ENCODE assay signal across 19 cellular contexts in genomic region chr4:140689628-140690027, GRCh38.
"Had no signal": no experiment of that assay in that cellular context is flagged by ENCODE, and none has a peak within 500 bp of the region (broad histone marks: within the 10 kb centered on the region; RNA-seq: fewer than 3 reads in every experiment).

No MANE protein-coding gene starts in this region.

- H3K27me3 Mint-ChIP-seq: progenitor cell of endocrine pancreas had no signal

- ATAC-seq: activated CD4-positive, alpha-beta T cell treated with anti-CD3 and anti-CD28 coated beads for 36 hours; activated CD8-positive, alpha-beta T cell treated with anti-CD3 and anti-CD28 coated beads for 36 hours; activated naive CD8-positive, alpha-beta T cell treated with anti-CD3 and anti-CD28 coated beads, Interleukin-2, amount 50 U/mL, for 24 hours; gastroesophageal sphincter; naive thymus-derived CD8-positive, alpha-beta T cell; sciatic nerve; T-cell had no signal

- DNase-seq: activated CD4-positive, alpha-beta T cell treated with anti-CD3 and anti-CD28 coated beads for 36 hours; activated CD8-positive, alpha-beta memory T cell treated with anti-CD3 and anti-CD28 coated beads, Interleukin-2, amount 50 U/mL, for 48 hours; activated CD8-positive, alpha-beta T cell treated with anti-CD3 and anti-CD28 coated beads for 36 hours; activated naive CD8-positive, alpha-beta T cell treated with anti-CD3 and anti-CD28 coated beads, Interleukin-2, amount 50 U/mL, for 24 hours; colonic mucosa; effector CD8-positive, alpha-beta T cell; kidney glomerular epithelial cell; naive thymus-derived CD8-positive, alpha-beta T cell; nucleus accumbens; stimulated activated CD4-positive, alpha-beta T cell treated with anti-CD3 and anti-CD28 coated beads, Interleukin-2, amount 100 ng/mL, for 24 hours; stimulated activated naive CD4-positive, alpha-beta T cell; T-cell; T1000 had no signal

- H3K27me3 ChIP-seq: colonic mucosa, gastroesophageal sphincter had no signal

- H3K4me3 ChIP-seq: colonic mucosa, gastroesophageal sphincter, lung had no signal

- H3K4me1 ChIP-seq: colonic mucosa had no signal

- H3K27ac Mint-ChIP-seq: activated CD4-positive, alpha-beta T cell treated with anti-CD3 and anti-CD28 coated beads for 36 hours; activated CD8-positive, alpha-beta T cell treated with anti-CD3 and anti-CD28 coated beads for 36 hours; activated naive CD8-positive, alpha-beta T cell treated with anti-CD3 and anti-CD28 coated beads, Interleukin-2, amount 50 U/mL, for 24 hours; T-cell had no signal

- H3K36me3 Mint-ChIP-seq: naive thymus-derived CD8-positive, alpha-beta T cell; T-cell had no signal

- H3K4me1 Mint-ChIP-seq: activated CD4-positive, alpha-beta T cell treated with anti-CD3 and anti-CD28 coated beads for 36 hours; activated naive CD8-positive, alpha-beta T cell treated with anti-CD3 and anti-CD28 coated beads, Interleukin-2, amount 50 U/mL, for 24 hours; T-cell had no signal

- H3K9me3 ChIP-seq: colonic mucosa, gastroesophageal sphincter had no signal

- H3K4me3 Mint-ChIP-seq: activated CD4-positive, alpha-beta T cell treated with anti-CD3 and anti-CD28 coated beads for 36 hours; activated CD8-positive, alpha-beta T cell treated with anti-CD3 and anti-CD28 coated beads for 36 hours; activated naive CD8-positive, alpha-beta T cell treated with anti-CD3 and anti-CD28 coated beads, Interleukin-2, amount 50 U/mL, for 24 hours; naive thymus-derived CD8-positive, alpha-beta T cell; T-cell had no signal

- H3K27ac ChIP-seq: colonic mucosa, epithelial cell of prostate had no signal

- H3K36me3 ChIP-seq: colonic mucosa had no signal

- H3K9me3 Mint-ChIP-seq: activated CD8-positive, alpha-beta T cell treated with anti-CD3 and anti-CD28 coated beads for 36 hours; activated naive CD8-positive, alpha-beta T cell treated with anti-CD3 and anti-CD28 coated beads, Interleukin-2, amount 50 U/mL, for 24 hours; naive thymus-derived CD8-positive, alpha-beta T cell; T-cell had no signal

- FAIRE-seq: astrocyte had no signal
